In genomic region chr1:149887456-149888159, GRCh38 we compare ENCODE assay signal across 8 cellular contexts. TPM values are rescaled to one million over a fixed set of nuclear protein-coding genes. Genes with fewer than 3 reads are reported as not detected.
DNase-seq lines count a peak whose midpoint lies in the region; ATAC-seq and TF ChIP-seq lines count a peak whose summit lies in the region.

No MANE protein-coding gene starts in this region.

- peak overlapping the region; percentile 100 for H3K27ac ChIP-seq in thymus (ENCODE audit: low read depth)

- peaks cover 15% of the 10 kb centered on the region for H3K4me1 ChIP-seq in thymus (ENCODE audit: control insufficient read depth, insufficient read depth, low read length)

- CTCF ChIA-PET in activated naive CD4-positive, alpha-beta T cell treated with anti-CD3 and anti-CD28 coated beads, Interleukin-2, amount 10 ng/mL, durations not matched to agents 7 days and 5 days (lab: Charles Lee): interaction anchor here (0.6 to 3.5 kb wide), 8 partner anchors 10 to 300 kb away, joined by 3 to 20 read pairs (median 4); no protein-coding TSS in a partner anchor

- TF ChIP-seq POLR2A in NB4 (IDR thresholded peaks at IDR 0.05; ENCODE audit: extremely low read depth, insufficient read length): peak; percentile 83

- no peak overlapping the region for H3K4me3 Mint-ChIP-seq in HFFc6
- H3K4me3 Mint-ChIP-seq in activated naive CD4-positive, alpha-beta T cell treated with anti-CD3 and anti-CD28 coated beads, Interleukin-2, amount 10 ng/mL, durations not matched to agents 7 days and 5 days: no peak overlapping the region
- H3K4me3 Mint-ChIP-seq in glutamatergic neuron (ENCODE audit: unreplicated experiment): no peak overlapping the region

- H3K27me3 Mint-ChIP-seq in HFFc6 (ENCODE audit: insufficient read depth) (peaks cover 4% of the 10 kb centered on the region), glutamatergic neuron (ENCODE audit: unreplicated experiment) (peaks cover 3% of the 10 kb centered on the region)
- H3K27me3 Mint-ChIP-seq in activated naive CD4-positive, alpha-beta T cell treated with anti-CD3 and anti-CD28 coated beads, Interleukin-2, amount 10 ng/mL, durations not matched to agents 7 days and 5 days: no peaks in the 10 kb centered on the region

- H3K27ac Mint-ChIP-seq in HFFc6 (no peak overlapping the region), glutamatergic neuron (ENCODE audit: unreplicated experiment) (no peak overlapping the region)
- no peak overlapping the region for H3K27ac Mint-ChIP-seq in activated naive CD4-positive, alpha-beta T cell treated with anti-CD3 and anti-CD28 coated beads, Interleukin-2, amount 10 ng/mL, durations not matched to agents 7 days and 5 days

- no peaks in the 10 kb centered on the region for H3K36me3 Mint-ChIP-seq in HFFc6 (ENCODE audit: low read depth)
- H3K36me3 Mint-ChIP-seq in activated naive CD4-positive, alpha-beta T cell treated with anti-CD3 and anti-CD28 coated beads, Interleukin-2, amount 10 ng/mL, durations not matched to agents 7 days and 5 days: peaks cover 5% of the 10 kb centered on the region
- H3K36me3 Mint-ChIP-seq in glutamatergic neuron (ENCODE audit: unreplicated experiment): no peaks in the 10 kb centered on the region

- under 1% methylated on average over 46 of the region's 46 CpGs for WGBS in thymus

- TF ChIP-seq CTCF in GM06990 (IDR thresholded peaks at IDR 0.05; ENCODE audit: insufficient read depth, low read length, poor library complexity, severe bottlenecking) (no peak), HFFc6 (IDR thresholded peaks at IDR 0.05) (no peak), NB4 (IDR thresholded peaks at IDR 0.05; ENCODE audit: low read depth, low read length) (no peak), glutamatergic neuron (IDR thresholded peaks at IDR 0.05; ENCODE audit: partially characterized antibody, unreplicated experiment) (no peak), omental fat pad (IDR thresholded peaks at IDR 0.05) (no peak)

- H3K36me3 ChIP-seq in GM06990 (ENCODE audit: control insufficient read depth, insufficient read depth, low read length): no peaks in the 10 kb centered on the region
- H3K36me3 ChIP-seq in thymus (ENCODE audit: control insufficient read depth, insufficient read depth): no peaks in the 10 kb centered on the region

- H3K9me3 Mint-ChIP-seq in HFFc6 (no peaks in the 10 kb centered on the region), glutamatergic neuron (ENCODE audit: unreplicated experiment) (peaks cover 4% of the 10 kb centered on the region)
- no peaks in the 10 kb centered on the region for H3K9me3 Mint-ChIP-seq in activated naive CD4-positive, alpha-beta T cell treated with anti-CD3 and anti-CD28 coated beads, Interleukin-2, amount 10 ng/mL, durations not matched to agents 7 days and 5 days

- H3K27me3 ChIP-seq in GM06990 (replicated peaks; ENCODE audit: control insufficient read depth, insufficient read depth, low read length) (no peaks in the 10 kb centered on the region), thymus (ENCODE audit: control insufficient read depth, insufficient read depth) (no peaks in the 10 kb centered on the region)

- H3K4me3 ChIP-seq in GM06990 (replicated peaks; ENCODE audit: low read depth, low read length): peak overlapping the region; percentile 75
- peak overlapping the region; percentile 83 for H3K4me3 ChIP-seq in NB4 (ENCODE audit: low read depth, low read length)
- H3K4me3 ChIP-seq in thymus (ENCODE audit: low read length): peak overlapping the region; percentile 71

- peak; percentile 94 for DNase-seq in GM06990 (ENCODE audit: extremely low read depth, insufficient read length)
- DNase-seq in HFFc6: peak; percentile 99
- DNase-seq in NB4 (ENCODE audit: low read depth): peak; percentile 97
- DNase-seq in SK-N-DZ (ENCODE audit: low spot score): peak; percentile 100
- peak; percentile 84 for DNase-seq in activated naive CD4-positive, alpha-beta T cell treated with anti-CD3 and anti-CD28 coated beads, Interleukin-2, amount 10 ng/mL, durations not matched to agents 7 days and 5 days
- DNase-seq in glutamatergic neuron: peak; percentile 48
- DNase-seq in omental fat pad (ENCODE audit: low spot score): peak; percentile 42

- peak; percentile 60 for ATAC-seq in omental fat pad (ENCODE audit: low FRiP score)

- H3K4me1 Mint-ChIP-seq in HFFc6 (ENCODE audit: low read depth) (no peaks in the 10 kb centered on the region; the same call in none of the 2 replicates), glutamatergic neuron (ENCODE audit: low read depth, unreplicated experiment) (no peaks in the 10 kb centered on the region)
- peaks cover 8% of the 10 kb centered on the region for H3K4me1 Mint-ChIP-seq in activated naive CD4-positive, alpha-beta T cell treated with anti-CD3 and anti-CD28 coated beads, Interleukin-2, amount 10 ng/mL, durations not matched to agents 7 days and 5 days

- no peaks in the 10 kb centered on the region for H3K9me3 ChIP-seq in thymus (ENCODE audit: control insufficient read depth)

RNA-seq across cellular contexts. Expression of gene BOLA1, which starts 11.8 kb away (rescaled TPM):
- 1 to 10 TPM; 5.3 to 8.9 (median 6.7) TPM for total RNA-seq in HFFc6 (2021; fragmentation: NEBNext Ultra II Directional; extraction: Animal tissue kit (Norgen Biotek cat#: 25700))
- 32.8 and 33.7 TPM in 2 replicates for polyA plus RNA-seq in SK-N-DZ (2014; cell fraction: cytosol; rRNA removed)
- polyA plus RNA-seq in SK-N-DZ (2014; cell fraction: nucleus; rRNA removed): 37.5 and 43.6 TPM in 2 replicates
- total RNA-seq in glutamatergic neuron (ENCODE audit: unreplicated experiment) (6.4 TPM), omental fat pad (10 to 100 TPM; 11.5 to 28.8 (median 25.5) TPM)
- 44.7 TPM for polyA plus RNA-seq in thymus

RNA-seq across cellular contexts. Expression of gene SV2A, which starts 30.0 kb away (rescaled TPM):
- 10 to 100 TPM; 16.1 to 28.5 (median 26.1) TPM for total RNA-seq in HFFc6 (2021; fragmentation: NEBNext Ultra II Directional; extraction: Animal tissue kit (Norgen Biotek cat#: 25700))
- 22.6 and 27.0 TPM in 2 replicates for polyA plus RNA-seq in SK-N-DZ (2014; cell fraction: cytosol; rRNA removed)
- 20.1 and 27.6 TPM in 2 replicates for polyA plus RNA-seq in SK-N-DZ (2014; cell fraction: nucleus; rRNA removed)
- total RNA-seq in glutamatergic neuron (ENCODE audit: unreplicated experiment) (34.9 TPM), omental fat pad (1 to 10 TPM in 1 of 4 donors, under 1 TPM in 3; 0.48 to 1.3 (median 0.70) TPM)
- polyA plus RNA-seq in thymus: 2.0 TPM

RNA-seq across cellular contexts. Expression of gene SF3B4, which starts 40.0 kb away (rescaled TPM):
- total RNA-seq in HFFc6 (2021; fragmentation: NEBNext Ultra II Directional; extraction: Animal tissue kit (Norgen Biotek cat#: 25700)): 100 to 1,000 TPM in 3 of 6 experiments, 10 to 100 TPM in 3; 85.4 to 105 (median 101) TPM
- polyA plus RNA-seq in SK-N-DZ (2014; cell fraction: cytosol; rRNA removed): 49.6 and 65.4 TPM in 2 replicates
- 23.3 and 41.1 TPM in 2 replicates for polyA plus RNA-seq in SK-N-DZ (2014; cell fraction: nucleus; rRNA removed)
- 47.3 TPM for total RNA-seq in glutamatergic neuron (ENCODE audit: unreplicated experiment)
- 10 to 100 TPM in 1 of 4 donors, 1 to 10 TPM in 3; 6.0 to 17.4 (median 9.7) TPM for total RNA-seq in omental fat pad
- 28.6 TPM for polyA plus RNA-seq in thymus

RNA-seq across cellular contexts. Expression of gene MTMR11, which starts 49.1 kb away (rescaled TPM):
- total RNA-seq in HFFc6 (2021; fragmentation: NEBNext Ultra II Directional; extraction: Animal tissue kit (Norgen Biotek cat#: 25700)): 10 to 100 TPM in 3 of 6 experiments, 1 to 10 TPM in 3; 6.1 to 11.5 (median 10.0) TPM
- 3.9 and 4.5 TPM in 2 replicates for polyA plus RNA-seq in SK-N-DZ (2014; cell fraction: cytosol; rRNA removed)
- polyA plus RNA-seq in SK-N-DZ (2014; cell fraction: nucleus; rRNA removed): 43.9 and 44.1 TPM in 2 replicates
- total RNA-seq in glutamatergic neuron (ENCODE audit: unreplicated experiment): 2.6 TPM
- 1 to 10 TPM; 3.2 to 4.8 (median 4.5) TPM for total RNA-seq in omental fat pad
- 2.7 TPM for polyA plus RNA-seq in thymus

Comparison
In these comparisons a context has a peak if more than half of its experiments do, and no peak if none do; other contexts are left out.
1. Peak in every context shown above with its lines: DNase-seq, ATAC-seq, H3K4me3 ChIP-seq and H3K27ac ChIP-seq.
2. DNase-seq: peak in every context shown above with its lines; median percentile 100 in SK-N-DZ; 99 in HFFc6; 97 in NB4; 94 in GM06990; 84 in activated naive CD4-positive, alpha-beta T cell treated with anti-CD3 and anti-CD28 coated beads, Interleukin-2, amount 10 ng/mL, durations not matched to agents 7 days and 5 days; 48 in glutamatergic neuron; 42 in omental fat pad.
3. RNA of gene SV2A, which starts 30.0 kb away (total RNA-seq): 34.9 TPM in glutamatergic neuron (single experiment) and 16.1 to 28.5 TPM in HFFc6; 0.48 to 1.3 TPM in omental fat pad; every median in the first group is over 4 times any median in the second.